ENCODE assay signal across 1 cellular context in the genomic region with DNA sequence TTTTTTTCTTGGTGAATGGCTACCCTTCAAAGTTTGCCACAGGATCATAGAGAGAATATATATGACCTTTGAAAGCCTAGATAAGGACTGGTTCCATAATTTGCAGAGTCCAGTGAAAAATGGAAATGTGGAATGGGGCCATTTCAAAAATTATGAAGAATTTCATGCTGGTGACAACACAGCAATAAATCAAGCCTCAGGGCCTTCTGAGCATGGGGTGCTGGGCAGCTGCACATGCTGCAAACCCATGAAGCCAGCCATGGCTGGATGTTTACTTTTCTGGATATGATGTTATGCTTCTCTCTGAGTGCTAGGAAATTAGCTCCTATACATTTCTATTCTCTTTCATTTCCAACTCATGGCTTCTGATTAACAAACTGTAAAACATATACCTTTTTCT.
A peak's percentile ranks its signal among the peaks of the same experiment; 100 is the strongest.
TF ChIP-seq lines count a peak whose summit lies in the region.

No MANE protein-coding gene starts in this region.

TF ChIP-seq in K562, 482 proteins besides CTCF, POLR2A, EP300 and RAD21:
- TF ChIP-seq MEIS2 (IDR thresholded peaks at IDR 0.05; ENCODE audit: partially characterized antibody) (peak; percentile 91), PBX2 (CRISPR knock-in tag; IDR thresholded peaks at IDR 0.05; ENCODE audit: low read depth) (no peak), PBX2 (tag; conservative IDR thresholded peaks at IDR 0.05; ENCODE audit: low read depth) (peak; percentile 91), POLR2G (IDR thresholded peaks at IDR 0.05; ENCODE audit: low read depth, low read length) (no peak), L3MBTL2 (IDR thresholded peaks at IDR 0.05) (peak; percentile 75), JUN (IDR thresholded peaks at IDR 0.05; ENCODE audit: borderline replicate concordance, low read depth, low read length) (no peak), JUN (CRISPR knock-in tag; IDR thresholded peaks at IDR 0.05; ENCODE audit: borderline replicate concordance) (no peak), PKNOX1 (IDR thresholded peaks at IDR 0.05) (peak; percentile 76)
- TF ChIP-seq, protein P1, sequence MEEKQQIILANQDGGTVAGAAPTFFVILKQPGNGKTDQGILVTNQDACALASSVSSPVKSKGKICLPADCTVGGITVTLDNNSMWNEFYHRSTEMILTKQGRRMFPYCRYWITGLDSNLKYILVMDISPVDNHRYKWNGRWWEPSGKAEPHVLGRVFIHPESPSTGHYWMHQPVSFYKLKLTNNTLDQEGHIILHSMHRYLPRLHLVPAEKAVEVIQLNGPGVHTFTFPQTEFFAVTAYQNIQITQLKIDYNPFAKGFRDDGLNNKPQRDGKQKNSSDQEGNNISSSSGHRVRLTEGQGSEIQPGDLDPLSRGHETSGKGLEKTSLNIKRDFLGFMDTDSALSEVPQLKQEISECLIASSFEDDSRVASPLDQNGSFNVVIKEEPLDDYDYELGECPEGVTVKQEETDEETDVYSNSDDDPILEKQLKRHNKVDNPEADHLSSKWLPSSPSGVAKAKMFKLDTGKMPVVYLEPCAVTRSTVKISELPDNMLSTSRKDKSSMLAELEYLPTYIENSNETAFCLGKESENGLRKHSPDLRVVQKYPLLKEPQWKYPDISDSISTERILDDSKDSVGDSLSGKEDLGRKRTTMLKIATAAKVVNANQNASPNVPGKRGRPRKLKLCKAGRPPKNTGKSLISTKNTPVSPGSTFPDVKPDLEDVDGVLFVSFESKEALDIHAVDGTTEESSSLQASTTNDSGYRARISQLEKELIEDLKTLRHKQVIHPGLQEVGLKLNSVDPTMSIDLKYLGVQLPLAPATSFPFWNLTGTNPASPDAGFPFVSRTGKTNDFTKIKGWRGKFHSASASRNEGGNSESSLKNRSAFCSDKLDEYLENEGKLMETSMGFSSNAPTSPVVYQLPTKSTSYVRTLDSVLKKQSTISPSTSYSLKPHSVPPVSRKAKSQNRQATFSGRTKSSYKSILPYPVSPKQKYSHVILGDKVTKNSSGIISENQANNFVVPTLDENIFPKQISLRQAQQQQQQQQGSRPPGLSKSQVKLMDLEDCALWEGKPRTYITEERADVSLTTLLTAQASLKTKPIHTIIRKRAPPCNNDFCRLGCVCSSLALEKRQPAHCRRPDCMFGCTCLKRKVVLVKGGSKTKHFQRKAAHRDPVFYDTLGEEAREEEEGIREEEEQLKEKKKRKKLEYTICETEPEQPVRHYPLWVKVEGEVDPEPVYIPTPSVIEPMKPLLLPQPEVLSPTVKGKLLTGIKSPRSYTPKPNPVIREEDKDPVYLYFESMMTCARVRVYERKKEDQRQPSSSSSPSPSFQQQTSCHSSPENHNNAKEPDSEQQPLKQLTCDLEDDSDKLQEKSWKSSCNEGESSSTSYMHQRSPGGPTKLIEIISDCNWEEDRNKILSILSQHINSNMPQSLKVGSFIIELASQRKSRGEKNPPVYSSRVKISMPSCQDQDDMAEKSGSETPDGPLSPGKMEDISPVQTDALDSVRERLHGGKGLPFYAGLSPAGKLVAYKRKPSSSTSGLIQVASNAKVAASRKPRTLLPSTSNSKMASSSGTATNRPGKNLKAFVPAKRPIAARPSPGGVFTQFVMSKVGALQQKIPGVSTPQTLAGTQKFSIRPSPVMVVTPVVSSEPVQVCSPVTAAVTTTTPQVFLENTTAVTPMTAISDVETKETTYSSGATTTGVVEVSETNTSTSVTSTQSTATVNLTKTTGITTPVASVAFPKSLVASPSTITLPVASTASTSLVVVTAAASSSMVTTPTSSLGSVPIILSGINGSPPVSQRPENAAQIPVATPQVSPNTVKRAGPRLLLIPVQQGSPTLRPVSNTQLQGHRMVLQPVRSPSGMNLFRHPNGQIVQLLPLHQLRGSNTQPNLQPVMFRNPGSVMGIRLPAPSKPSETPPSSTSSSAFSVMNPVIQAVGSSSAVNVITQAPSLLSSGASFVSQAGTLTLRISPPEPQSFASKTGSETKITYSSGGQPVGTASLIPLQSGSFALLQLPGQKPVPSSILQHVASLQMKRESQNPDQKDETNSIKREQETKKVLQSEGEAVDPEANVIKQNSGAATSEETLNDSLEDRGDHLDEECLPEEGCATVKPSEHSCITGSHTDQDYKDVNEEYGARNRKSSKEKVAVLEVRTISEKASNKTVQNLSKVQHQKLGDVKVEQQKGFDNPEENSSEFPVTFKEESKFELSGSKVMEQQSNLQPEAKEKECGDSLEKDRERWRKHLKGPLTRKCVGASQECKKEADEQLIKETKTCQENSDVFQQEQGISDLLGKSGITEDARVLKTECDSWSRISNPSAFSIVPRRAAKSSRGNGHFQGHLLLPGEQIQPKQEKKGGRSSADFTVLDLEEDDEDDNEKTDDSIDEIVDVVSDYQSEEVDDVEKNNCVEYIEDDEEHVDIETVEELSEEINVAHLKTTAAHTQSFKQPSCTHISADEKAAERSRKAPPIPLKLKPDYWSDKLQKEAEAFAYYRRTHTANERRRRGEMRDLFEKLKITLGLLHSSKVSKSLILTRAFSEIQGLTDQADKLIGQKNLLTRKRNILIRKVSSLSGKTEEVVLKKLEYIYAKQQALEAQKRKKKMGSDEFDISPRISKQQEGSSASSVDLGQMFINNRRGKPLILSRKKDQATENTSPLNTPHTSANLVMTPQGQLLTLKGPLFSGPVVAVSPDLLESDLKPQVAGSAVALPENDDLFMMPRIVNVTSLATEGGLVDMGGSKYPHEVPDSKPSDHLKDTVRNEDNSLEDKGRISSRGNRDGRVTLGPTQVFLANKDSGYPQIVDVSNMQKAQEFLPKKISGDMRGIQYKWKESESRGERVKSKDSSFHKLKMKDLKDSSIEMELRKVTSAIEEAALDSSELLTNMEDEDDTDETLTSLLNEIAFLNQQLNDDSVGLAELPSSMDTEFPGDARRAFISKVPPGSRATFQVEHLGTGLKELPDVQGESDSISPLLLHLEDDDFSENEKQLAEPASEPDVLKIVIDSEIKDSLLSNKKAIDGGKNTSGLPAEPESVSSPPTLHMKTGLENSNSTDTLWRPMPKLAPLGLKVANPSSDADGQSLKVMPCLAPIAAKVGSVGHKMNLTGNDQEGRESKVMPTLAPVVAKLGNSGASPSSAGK (IDR thresholded peaks at IDR 0.05): peak; percentile 67
